ENCODE assay signal across 15 cellular contexts in the genomic region with DNA sequence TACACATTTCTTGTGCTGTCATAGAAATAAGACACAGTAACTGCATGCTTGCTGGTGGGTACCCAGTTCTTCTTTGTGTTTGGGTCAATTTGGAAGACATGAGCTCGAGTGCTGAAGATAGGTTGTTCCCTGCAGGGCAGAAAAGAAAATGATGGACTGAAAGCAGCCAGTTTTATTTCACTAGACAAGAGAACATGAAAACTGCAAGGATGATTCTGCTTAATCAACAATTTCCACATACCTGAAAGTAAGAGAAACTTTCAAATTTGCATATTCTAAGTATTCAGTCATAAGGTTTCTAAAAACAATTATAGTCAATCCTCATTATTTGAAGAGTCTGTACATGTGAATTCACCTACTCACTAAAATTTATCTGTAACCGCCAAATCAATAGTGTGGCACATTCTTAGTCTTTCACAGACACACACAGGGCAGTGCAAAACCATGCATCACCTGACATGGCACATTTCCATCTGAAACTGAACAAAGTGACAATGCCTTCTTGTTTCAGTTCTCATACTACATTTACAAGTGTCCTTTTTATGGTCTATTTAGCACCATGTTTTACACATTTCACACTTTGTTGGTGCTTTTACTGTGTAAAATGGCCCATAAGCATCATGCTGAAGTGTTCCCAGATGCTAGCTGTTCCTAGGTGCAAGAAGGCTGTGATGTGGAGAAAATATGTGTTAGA. TPM values are rescaled to one million over a fixed set of nuclear protein-coding genes. Genes with fewer than 3 reads are reported as not detected.
DNase-seq lines count a peak whose midpoint lies in the region; ATAC-seq, FAIRE-seq and TF ChIP-seq lines count a peak whose summit lies in the region.
"Had no signal": no experiment of that assay in that cellular context is flagged by ENCODE, and none has a peak within 500 bp of the region (broad histone marks: within the 10 kb centered on the region; RNA-seq: fewer than 3 reads in every experiment).

No MANE protein-coding gene starts in this region.

- no peak for TF ChIP-seq POLR2A in GM12878 (IDR thresholded peaks at IDR 0.05; ENCODE audit: low read depth, low read length)

- no peak overlapping the region for H3K27ac ChIP-seq in GM12878 (ENCODE audit: control insufficient read depth, insufficient read depth)
- no peak overlapping the region for H3K27ac ChIP-seq in SK-N-SH (ENCODE audit: low read depth in 2 of 2, low read length in 1 of 2)
- H3K27ac ChIP-seq: coronary artery had no signal

- TF ChIP-seq CTCF in GM12878 (IDR thresholded peaks at IDR 0.05 in 2 of 3, conservative IDR thresholded peaks at IDR 0.05 in 1 of 3; ENCODE audit: control insufficient read depth in 2 of 3, extremely low read depth in 1 of 3, insufficient read depth in 1 of 3, low read depth in 3 of 3, low read length in 3 of 3) (no peak), SK-N-SH (IDR thresholded peaks at IDR 0.05) (no peak)

- RAD21 ChIA-PET in GM12878 (lab: Charles Lee; ENCODE audit: unreplicated experiment) = no interaction called here

- H3K4me3 ChIP-seq in GM12878 (no peak overlapping the region), SK-N-SH (ENCODE audit: low read depth in 2 of 2, low read length in 1 of 2) (no peak overlapping the region)
- H3K4me3 ChIP-seq: coronary artery had no signal

- intact Hi-C loops in GM12878 (cut with micrococcal nuclease; ENCODE audit: unreplicated experiment) = no loop called here

- H3K9ac ChIP-seq in GM12878 (ENCODE audit: control insufficient read depth, insufficient read depth, low read length) (no peak overlapping the region), SK-N-SH (no peak overlapping the region)

- TF ChIP-seq EP300 in GM12878 (IDR thresholded peaks at IDR 0.05; ENCODE audit: borderline replicate concordance in 1 of 2, control insufficient read depth in 1 of 2, low read depth in 2 of 2, low read length in 2 of 2) (no peak), SK-N-SH (IDR thresholded peaks at IDR 0.05; ENCODE audit: borderline replicate concordance in 1 of 2, low read depth in 1 of 2, low read length in 1 of 2) (no peak)

- no peaks in the 10 kb centered on the region for H3K9me3 ChIP-seq in GM12878 (replicated peaks; ENCODE audit: control insufficient read depth, insufficient read depth, low read length)
- H3K9me3 ChIP-seq in SK-N-SH = no peaks in the 10 kb centered on the region

- peak; percentile 95 for FAIRE-seq in GM12878 (lab: Jason Lieb, UNC)
- FAIRE-seq: frontal cortex, small intestine had no signal

- WGBS in GM12878 (ENCODE audit: insufficient coverage, insufficient replicate concordance, low lambda C conversion rate, missing lambda C conversion rate) = 26% methylated on average over 2 of the region's 2 CpGs
- WGBS in SK-N-SH (ENCODE audit: low lambda C conversion rate) = 84% methylated on average over 2 of the region's 2 CpGs

- POLR2A ChIA-PET in GM12878 (lab: Charles Lee) (interaction anchor here (0.6 kb wide), 1 partner anchor 1721 kb away, joined by 4 read pairs; no protein-coding TSS in a partner anchor), SK-N-SH (lab: Yijun Ruan, JAX) (no interaction called here)

- SMC1A ChIA-PET in GM12878 (lab: Charles Lee; ENCODE audit: uncharacterized antibody, unreplicated experiment) = interaction anchor here (0.6 to 2.0 kb wide), 4 partner anchors 10 to 238 kb away, joined by 3 to 6 read pairs (median 4); no protein-coding TSS in a partner anchor

- H3K79me2 ChIP-seq in GM12878 (ENCODE audit: control insufficient read depth, insufficient read depth, low read length) (no peaks in the 10 kb centered on the region), SK-N-SH (ENCODE audit: insufficient read depth) (peaks cover 4% of the 10 kb centered on the region; the same call in 1 of the 2 replicates)

- H3K36me3 ChIP-seq in GM12878 (ENCODE audit: control insufficient read depth in 2 of 2, insufficient read depth in 2 of 2, low read length in 1 of 2) (no peaks in the 10 kb centered on the region), SK-N-SH (replicated peaks in 1 of 2; ENCODE audit: control insufficient read depth in 1 of 2, insufficient read depth in 2 of 2, low read length in 1 of 2) (no peaks in the 10 kb centered on the region)

- DNase-seq in GM12878 (ENCODE audit: low read depth, low spot score) (peak; percentile 71), NCI-H2227 (lab: John Stamatoyannopoulos, UW; ENCODE audit: unreplicated experiment) (no peak), SK-N-SH (no peak), NCI-H774 (lab: John Stamatoyannopoulos, UW) (no peak)
- DNase-seq: activated CD4-positive, alpha-beta memory T cell treated with anti-CD3 and anti-CD28 coated beads, Interleukin-2, amount 10 ng/mL, durations not matched to agents 7 days and 5 days; CD4-positive, alpha-beta memory T cell; NCI-H187 treated with DMSO at 0.1 percent for 48 hours; small intestine had no signal

- H3K4me2 ChIP-seq in GM12878 (ENCODE audit: control insufficient read depth, insufficient read depth) (peak overlapping the region; percentile 1), SK-N-SH (no peak overlapping the region)

- ATAC-seq in GM18858 (IDR thresholded peaks at IDR 0.05; ENCODE audit: unreplicated experiment) (peak; percentile 71), GM21390 (IDR thresholded peaks at IDR 0.05; ENCODE audit: unreplicated experiment) (peak; percentile 85), HG03045 (IDR thresholded peaks at IDR 0.05; ENCODE audit: unreplicated experiment) (peak; percentile 57), GM12878 (peak; percentile 100), HG02981 (IDR thresholded peaks at IDR 0.05; ENCODE audit: unreplicated experiment) (no peak)
- ATAC-seq: HCT116 had no signal

- in situ Hi-C loops in GM12878 (cut with MboI) = no loop called here

- H3K27me3 ChIP-seq in GM12878 (replicated peaks in 1 of 2; ENCODE audit: control insufficient read depth in 2 of 2, insufficient read depth in 2 of 2, low read length in 1 of 2) = no peaks in the 10 kb centered on the region
- no peaks in the 10 kb centered on the region for H3K27me3 ChIP-seq in SK-N-SH (ENCODE audit: insufficient read depth)

- no peaks in the 10 kb centered on the region for H3F3A ChIP-seq in SK-N-SH (replicated peaks; ENCODE audit: insufficient read depth)

- CTCF ChIA-PET in GM12878 (lab: Yijun Ruan, JAX) (interaction anchor here (1.1 to 16.5 kb wide), 3 partner anchors 9 to 324 kb away, joined by 3 to 322 read pairs (median 4); no protein-coding TSS in a partner anchor), SK-N-SH (lab: Yijun Ruan, JAX) (interaction anchor here (0.8 to 16.0 kb wide), 3 partner anchors 7 to 435 kb away, joined by 3 to 219 read pairs (median 8); no protein-coding TSS in a partner anchor)

- H3K4me1 ChIP-seq in GM12878 (ENCODE audit: control insufficient read depth, insufficient read depth, low read length) = peaks cover 12% of the 10 kb centered on the region
- H3K4me1 ChIP-seq in SK-N-SH (ENCODE audit: control insufficient read depth in 1 of 2, insufficient read depth in 2 of 2, low read depth in 1 of 2, low read length in 1 of 2) = peaks cover 4 to 9% of the 10 kb centered on the region in 2 experiments; a peak in 2 of 4 replicates

- no peaks in the 10 kb centered on the region for H3K9me2 ChIP-seq in SK-N-SH

- no TSS peak for BruUV-seq in GM12878 (replicated peaks; lab: Mats Ljungman, UMichigan)

- H4K20me1 ChIP-seq in GM12878 (ENCODE audit: control insufficient read depth, insufficient read depth) (no peaks in the 10 kb centered on the region), SK-N-SH (ENCODE audit: insufficient read depth) (no peaks in the 10 kb centered on the region)

- H2AFZ ChIP-seq in GM12878 (ENCODE audit: control insufficient read depth, low read depth, low read length) (no peak overlapping the region), SK-N-SH (ENCODE audit: low read depth) (no peak overlapping the region)

- TF ChIP-seq RAD21 in GM12878 (IDR thresholded peaks at IDR 0.05; ENCODE audit: insufficient read depth, low read depth, low read length) (no peak), SK-N-SH (IDR thresholded peaks at IDR 0.05; ENCODE audit: low read length) (no peak)

TF ChIP-seq in GM12878, 131 proteins besides CTCF, POLR2A, EP300 and RAD21 (continues in another document):
- TF ChIP-seq BHLHE40 (IDR thresholded peaks at IDR 0.05; ENCODE audit: borderline replicate concordance in 1 of 2, low read depth in 2 of 2, low read length in 1 of 2) (peak; percentile 72 to 76; a peak in 2 of 4 replicates), TCF12 (IDR thresholded peaks at IDR 0.05; ENCODE audit: low read depth, low read length) (no peak)

RNA-seq across cellular contexts. Expression of a gene that starts 56.9 kb away (rescaled TPM):
- total RNA-seq in GM12878 (2013; cell fraction: nucleolus; rRNA removed) = 22.6 and 25.0 TPM in 2 replicates
- total RNA-seq in GM12878 (2014; rRNA removed) (7.1 and 7.4 TPM in 2 replicates), GM12878 (2014; rRNA removed; fragmentation: Illumina TruSeq; extraction: Trizol) (20.4 and 22.0 TPM in 2 replicates), GM12878 (2021) (9.2 and 12.9 TPM in 2 replicates)
- polyA plus RNA-seq in GM12878 (2011; ENCODE audit: low read depth) = 1.5 TPM
- polyA plus RNA-seq in GM12878 (2011; rRNA removed) (0.96 and 1.5 TPM in 2 replicates), GM12878 (2014; fragmentation: Illumina TruSeq; extraction: Trizol) (10.0 and 14.4 TPM in 2 replicates), GM12878 (2014; fragmentation: Nextera tagmentation; extraction: Ambion mirVana) (1 to 10 TPM; 5.6 to 7.6 TPM), GM12878 (2014; rRNA removed) (5.0 and 6.0 TPM in 2 replicates), GM12878 (2016; fragmentation: Nextera tagmentation; extraction: Ambion mirVana) (1 to 10 TPM; 7.2 to 9.1 TPM), SK-N-SH (2012; rRNA removed) (2.2 and 2.9 TPM in 2 replicates)
- polyA plus RNA-seq in GM12878 (2011; cell fraction: cytosol; rRNA removed) = 0.25 and 0.30 TPM in 2 replicates
- 0.31 and 0.45 TPM in 2 replicates for polyA plus RNA-seq in GM12878 (2011; cell fraction: nucleus; rRNA removed)
- 2.3 and 3.3 TPM in 2 replicates for polyA plus RNA-seq in GM12878 (2012)
- polyA minus RNA-seq in GM12878 (2011; rRNA and poly(A)+ RNA removed) = 0.88 and 3.4 TPM in 2 replicates
- polyA minus RNA-seq in GM12878 (2011; cell fraction: cytosol; rRNA and poly(A)+ RNA removed) = 2.2 TPM in 1 of 2 replicates, not detected in the other
- polyA minus RNA-seq in GM12878 (2011; cell fraction: nucleus; rRNA and poly(A)+ RNA removed) = 1.2 and 1.7 TPM in 2 replicates
- 3.5 and 5.0 TPM in 2 replicates for polyA plus RNA-seq in SK-N-SH (2012; cell fraction: cytosol; rRNA removed)
- polyA plus RNA-seq in SK-N-SH (2012; cell fraction: nucleus; rRNA removed) = 1.1 and 1.7 TPM in 2 replicates
